20 cellular contexts compared by ENCODE assay signal in genomic region chr7:69110450-69111050, GRCh38.
A peak's percentile ranks its signal among the peaks of the same experiment; 100 is the strongest.
DNase-seq lines count a peak whose midpoint lies in the region; ATAC-seq, FAIRE-seq and TF ChIP-seq lines count a peak whose summit lies in the region.
"Had no signal": no experiment of that assay in that cellular context is flagged by ENCODE, and none has a peak within 500 bp of the region (broad histone marks: within the 10 kb centered on the region; RNA-seq: fewer than 3 reads in every experiment).

No MANE protein-coding gene starts in this region.

- POLR2A ChIA-PET in H1 (lab: Charles Lee; ENCODE audit: partially characterized antibody): no interaction called here

- H4K20me1 ChIP-seq in H1 (replicated peaks in 1 of 2; ENCODE audit: control insufficient read depth in 1 of 2, insufficient read depth in 2 of 2, low read length in 2 of 2): no peaks in the 10 kb centered on the region
- H4K20me1 ChIP-seq: BLaER1 had no signal

- WGBS in right cardiac atrium: 66% methylated on average over 10 of the region's 10 CpGs
- WGBS in H1 (ENCODE audit: extremely low coverage in 1 of 2, insufficient coverage in 1 of 2, insufficient read length in 1 of 2, insufficient replicate concordance in 2 of 2, low coverage in 1 of 2, low lambda C conversion rate in 2 of 2, missing lambda C conversion rate in 1 of 2), 2 experiments: 93% methylated on average over 10 of the region's 10 CpGs; no CpG with 5 or more reads in 1 of the 2 experiments

- H2BK20ac ChIP-seq in H1 (ENCODE audit: low read length): no peak overlapping the region

- no peaks in the 10 kb centered on the region for H3K9me3 ChIP-seq in right cardiac atrium (ENCODE audit: control insufficient read depth, low read length)
- no peaks in the 10 kb centered on the region for H3K9me3 ChIP-seq in T-helper 17 cell (ENCODE audit: control insufficient read depth, low read length, poor library complexity, severe bottlenecking)
- H3K9me3 ChIP-seq in H1 (ENCODE audit: insufficient read depth in 2 of 2, low read depth in 1 of 2, low read length in 1 of 2): no peaks in the 10 kb centered on the region
- H3K9me3 ChIP-seq: A549, HAP-1 had no signal

- H3K79me1 ChIP-seq in H1 (ENCODE audit: low read depth, low read length): no peaks in the 10 kb centered on the region

- H3K4ac ChIP-seq in H1 (replicated peaks; ENCODE audit: insufficient read length, low read depth, low read length): no peak overlapping the region

- CTCF ChIA-PET in H1 (lab: Charles Lee; ENCODE audit: partially characterized antibody): no interaction called here

- no peak overlapping the region for H3K27ac Mint-ChIP-seq in T-helper 17 cell
- H3K27ac Mint-ChIP-seq: CD14-positive monocyte; CD4-positive, alpha-beta memory T cell; GM23338 had no signal

- no peak for TF ChIP-seq POLR2A in H1 (IDR thresholded peaks at IDR 0.05; ENCODE audit: control extremely low read depth in 1 of 2, low read depth in 2 of 2, low read length in 2 of 2)

- no peaks in the 10 kb centered on the region for H3K27me3 Mint-ChIP-seq in T-helper 17 cell
- H3K27me3 Mint-ChIP-seq: CD4-positive, alpha-beta memory T cell had no signal

- H3K23me2 ChIP-seq in H1 (ENCODE audit: low read depth, low read length): no peaks in the 10 kb centered on the region

- no peak overlapping the region; the same call in 1 of the 2 replicates for H2BK15ac ChIP-seq in H1 (ENCODE audit: low read length)

- H3K27ac ChIP-seq in right cardiac atrium (ENCODE audit: low read length) (no peak overlapping the region), H1 (ENCODE audit: low read depth, low read length) (no peak overlapping the region)
- H3K27ac ChIP-seq: 22Rv1, A549, BLaER1 had no signal

- no peak overlapping the region for H2BK5ac ChIP-seq in H1 (ENCODE audit: low read depth, low read length)

- H3K27me3 ChIP-seq in right cardiac atrium (ENCODE audit: control insufficient read depth, insufficient read depth): no peaks in the 10 kb centered on the region
- no peaks in the 10 kb centered on the region for H3K27me3 ChIP-seq in H1 (replicated peaks in 1 of 4; ENCODE audit: control insufficient read depth in 3 of 4, extremely low read depth in 1 of 4, insufficient read depth in 3 of 4, low read length in 3 of 4)
- H3K27me3 ChIP-seq: BLaER1 had no signal

- H3K4me3 Mint-ChIP-seq in T-helper 17 cell: peak overlapping the region; percentile 5
- H3K4me3 Mint-ChIP-seq: CD14-positive monocyte; CD4-positive, alpha-beta memory T cell; GM23338 had no signal

- no peak overlapping the region for H3K9ac ChIP-seq in H1 (replicated peaks in 1 of 4; ENCODE audit: extremely low read depth in 1 of 4, low read depth in 3 of 4, low read length in 3 of 4)
- H3K9ac ChIP-seq: BLaER1 had no signal

- no peak overlapping the region for H3K4me2 ChIP-seq in H1 (ENCODE audit: insufficient read depth in 1 of 2, low read depth in 2 of 2, low read length in 2 of 2)
- H3K4me2 ChIP-seq: A549, BLaER1, GM23338 had no signal

- no peak overlapping the region for H2AFZ ChIP-seq in H1 (ENCODE audit: low read length)
- H2AFZ ChIP-seq: GM23338 had no signal

- ATAC-seq in right cardiac atrium (peak; percentile 26 to 31), Right ventricle myocardium superior (ENCODE audit: poor library complexity) (no peak), T-helper 17 cell (no peak), HG03342 (IDR thresholded peaks at IDR 0.05; ENCODE audit: unreplicated experiment) (no peak)
- ATAC-seq: A549, GM23338 had no signal

- no peaks in the 10 kb centered on the region for H3K36me3 ChIP-seq in H1 (ENCODE audit: control insufficient read depth in 2 of 4, insufficient read depth in 4 of 4, low read length in 3 of 4)
- H3K36me3 ChIP-seq: BLaER1, HAP-1 had no signal

- DNase-seq in right cardiac atrium (no peak), Right ventricle myocardium superior (no peak), T-helper 17 cell (no peak), H1 (ENCODE audit: low read depth in 1 of 2, low spot score in 2 of 2) (no peak), H4 (ENCODE audit: low spot score) (no peak), NCI-H2196 treated with DMSO at 0.1 percent for 48 hours (lab: John Stamatoyannopoulos, UW; ENCODE audit: unreplicated experiment) (no peak), NCI-H526 treated with DMSO at 0.1 percent for 48 hours (lab: John Stamatoyannopoulos, UW) (no peak)
- DNase-seq: CD4-positive, alpha-beta memory T cell; DMS153; DMS79; GF-D8; KG1 had no signal

- no peak overlapping the region for H3K23ac ChIP-seq in H1 (ENCODE audit: insufficient read length)

- TF ChIP-seq EP300 in H1 (IDR thresholded peaks at IDR 0.05; ENCODE audit: borderline replicate concordance in 1 of 2, low read depth in 2 of 2, low read length in 2 of 2): no peak

- H3K18ac ChIP-seq in H1 (ENCODE audit: extremely low read depth, low read length): no peak overlapping the region

- H4K91ac ChIP-seq in H1 (replicated peaks; ENCODE audit: insufficient read length, low read length): no peak overlapping the region

- H3K56ac ChIP-seq in H1 (replicated peaks; ENCODE audit: insufficient read length, low read depth, low read length): no peak overlapping the region

- intact Hi-C loops in right cardiac atrium (cut with DNase I): no loop called here
- intact Hi-C loops in Right ventricle myocardium superior (cut with DNase I): no loop called here

- H3K4me1 ChIP-seq in right cardiac atrium (ENCODE audit: control insufficient read depth, insufficient read depth, low read length): no peaks in the 10 kb centered on the region
- peaks cover 7 to 17% (median 7%) of the 10 kb centered on the region in 4 experiments; a peak in 6 of 7 replicates for H3K4me1 ChIP-seq in H1 (replicated peaks in 1 of 4; ENCODE audit: control insufficient read depth in 3 of 4, insufficient read depth in 4 of 4, low read length in 3 of 4)
- H3K4me1 ChIP-seq: A549, BLaER1, HAP-1 had no signal

- H3K4me3 ChIP-seq in right cardiac atrium (ENCODE audit: low read length) (no peak overlapping the region), H1 (ENCODE audit: extremely low read depth in 1 of 4, insufficient read depth in 2 of 4, low read depth in 3 of 4, low read length in 4 of 4) (no peak overlapping the region)
- H3K4me3 ChIP-seq: A549, BLaER1, GM23338, HAP-1 had no signal

- H4K5ac ChIP-seq in H1 (ENCODE audit: insufficient read length, low read depth, low read length): no peak overlapping the region

- no peaks in the 10 kb centered on the region for H3K79me2 ChIP-seq in H1 (ENCODE audit: control insufficient read depth in 1 of 2, insufficient read depth in 2 of 2, low read length in 2 of 2)

- no peak overlapping the region for H3K14ac ChIP-seq in H1 (ENCODE audit: insufficient read length)

- no peak for TF ChIP-seq RAD21 in H1 (IDR thresholded peaks at IDR 0.05 in 1 of 2, conservative IDR thresholded peaks at IDR 0.05 in 1 of 2; ENCODE audit: low read depth in 2 of 2, low read length in 2 of 2)

- no peaks in the 10 kb centered on the region for H3K4me1 Mint-ChIP-seq in T-helper 17 cell
- H3K4me1 Mint-ChIP-seq: CD14-positive monocyte; CD4-positive, alpha-beta memory T cell; GM23338 had no signal

- no peak for TF ChIP-seq CTCF in H1 (IDR thresholded peaks at IDR 0.05; ENCODE audit: control extremely low read depth in 1 of 3, insufficient read depth in 1 of 3, low read depth in 1 of 3, low read length in 3 of 3)

- H2AK5ac ChIP-seq in H1 (ENCODE audit: low read depth, low read length): peak overlapping the region; percentile 65; the same call in 1 of the 2 replicates

- no peak overlapping the region for H2BK120ac ChIP-seq in H1 (replicated peaks; ENCODE audit: low read depth, low read length)

- FAIRE-seq in H1 (lab: Jason Lieb, UNC): no peak
- FAIRE-seq: A549, GM12891 had no signal

- peak overlapping the region; percentile 44; the same call in 1 of the 2 replicates for H2BK12ac ChIP-seq in H1 (ENCODE audit: low read depth, low read length)

- no peak overlapping the region for H4K8ac ChIP-seq in H1 (ENCODE audit: extremely low read depth, insufficient read depth, low read length)

- H3K36me3 Mint-ChIP-seq in T-helper 17 cell (ENCODE audit: low read depth): no peaks in the 10 kb centered on the region
- H3K36me3 Mint-ChIP-seq: CD14-positive monocyte; CD4-positive, alpha-beta memory T cell had no signal

TF ChIP-seq in H1, 55 proteins besides CTCF, POLR2A, EP300 and RAD21:
- TF ChIP-seq JUND (IDR thresholded peaks at IDR 0.05; ENCODE audit: low read length) (no peak), SAP30 (IDR thresholded peaks at IDR 0.05; ENCODE audit: insufficient read depth, insufficient replicate concordance, low read length) (no peak), CBX8 (IDR thresholded peaks at IDR 0.05; ENCODE audit: borderline replicate concordance, low read depth, low read length) (no peak), HDAC2 (IDR thresholded peaks at IDR 0.05; ENCODE audit: borderline replicate concordance in 1 of 2, low read depth in 2 of 2, low read length in 2 of 2) (no peak)

Comparison
In these comparisons a context has a peak if more than half of its experiments do, and no peak if none do; other contexts are left out.
1. ATAC-seq: peak in right cardiac atrium (2 of 2); none in Right ventricle myocardium superior (single experiment), T-helper 17 cell (single experiment) and HG03342 (single experiment).